In genomic region chr3:168847293-168847883, GRCh38 we compare ENCODE assay signal across 9 cellular contexts.
DNase-seq lines count a peak whose midpoint lies in the region; ATAC-seq and TF ChIP-seq lines count a peak whose summit lies in the region.
"Had no signal": no experiment of that assay in that cellular context is flagged by ENCODE, and none has a peak within 500 bp of the region (broad histone marks: within the 10 kb centered on the region; RNA-seq: fewer than 3 reads in every experiment).

No MANE protein-coding gene starts in this region.

- WGBS in IMR-90 (ENCODE audit: extremely low coverage in 2 of 2, insufficient read length in 1 of 2), 2 experiments: no CpG with 5 or more reads among the region's 7 CpGs
- 11 to 14% (median 11%) methylated on average over 7 of the region's 7 CpGs for WGBS in psoas muscle, 3 donors

- H3K27me3 ChIP-seq in IMR-90 (ENCODE audit: control insufficient read depth, insufficient read depth, low read length) (peaks cover 12% of the 10 kb centered on the region), Peyer's patch (no peaks in the 10 kb centered on the region), fibroblast of lung (ENCODE audit: control insufficient read depth, insufficient read depth, low read length) (peaks cover 14% of the 10 kb centered on the region), psoas muscle (ENCODE audit: insufficient read depth in 3 of 3, low read length in 2 of 3) (peaks cover 0 to 5% (median 0%) of the 10 kb centered on the region in 3 donors)

- H4K5ac ChIP-seq in IMR-90 (ENCODE audit: low read depth, low read length): no peak overlapping the region

- H3K4me3 ChIP-seq in IMR-90 (ENCODE audit: insufficient read depth, low read depth, low read length) (no peak overlapping the region), Peyer's patch (no peak overlapping the region), fibroblast of lung (replicated peaks in 1 of 4; ENCODE audit: control extremely low read depth in 1 of 4, insufficient read depth in 1 of 4, low read depth in 3 of 4, low read length in 4 of 4) (peak overlapping the region in 2 of 4 experiments; percentile 5 to 30), psoas muscle (no peak overlapping the region)
- H3K4me3 ChIP-seq: SK-N-MC had no signal

- peak; percentile 46 for ATAC-seq in GM19324 (IDR thresholded peaks at IDR 0.05; ENCODE audit: low FRiP score, unreplicated experiment)
- peak; percentile 81 for ATAC-seq in IMR-90 (ENCODE audit: low read depth)
- ATAC-seq in psoas muscle: no peak

- H2AK9ac ChIP-seq in IMR-90 (replicated peaks; ENCODE audit: low read depth, low read length, poor library complexity): no peak overlapping the region

- H2AFZ ChIP-seq in IMR-90 (replicated peaks; ENCODE audit: low read length, poor library complexity): no peak overlapping the region
- H2AFZ ChIP-seq in fibroblast of lung (ENCODE audit: low read length): no peak overlapping the region

- peak; percentile 90 for TF ChIP-seq RAD21 in IMR-90 (IDR thresholded peaks at IDR 0.05; ENCODE audit: low read length)

- no peaks in the 10 kb centered on the region for H3K79me2 ChIP-seq in fibroblast of lung (ENCODE audit: control insufficient read depth, insufficient read depth, low read length)

- in situ Hi-C loops in IMR-90 (cut with MboI; ENCODE audit: low sequenced_read_pairs): loop anchor here (5.0 kb wide), 2 partner anchors 335 to 635 kb away; no protein-coding TSS in a partner anchor

- H3K14ac ChIP-seq in IMR-90 (replicated peaks; ENCODE audit: low read depth, low read length): no peak overlapping the region

- intact Hi-C loops in IMR-90 (cut with micrococcal nuclease) (loop anchor here (1.0 to 5.0 kb wide), 5 partner anchors 225 to 800 kb away; no protein-coding TSS in a partner anchor), psoas muscle (cut with DNase I) (loop anchor here (2.0 to 5.0 kb wide), 3 partner anchors 335 to 640 kb away; no protein-coding TSS in a partner anchor)

- H3K18ac ChIP-seq in IMR-90 (ENCODE audit: low read depth, low read length): no peak overlapping the region

- H3K9me3 ChIP-seq in IMR-90 (ENCODE audit: control insufficient read depth, insufficient read depth, low read length) (no peaks in the 10 kb centered on the region), Peyer's patch (no peaks in the 10 kb centered on the region), fibroblast of lung (ENCODE audit: control insufficient read depth, insufficient read depth, low read depth, low read length) (no peaks in the 10 kb centered on the region), psoas muscle (no peaks in the 10 kb centered on the region)

- DNase-seq in D341Med (ENCODE audit: low spot score) (peak; percentile 41), IMR-90 (peak; percentile 57), Peyer's patch (peak in 1 of 3 donors; percentile 49), fibroblast of lung (ENCODE audit: low read depth in 2 of 2) (peak; percentile 24 to 68), psoas muscle (no peak), T-helper 1 cell (no peak), occipital lobe (lab: John Stamatoyannopoulos, UW) (no peak)

- no TSS peak for BruUV-seq in IMR-90 (replicated peaks; lab: Mats Ljungman, UMichigan)

- H2BK5ac ChIP-seq in IMR-90 (ENCODE audit: low read depth, low read length, poor library complexity, severe bottlenecking): no peak overlapping the region

- no peak overlapping the region for H2BK15ac ChIP-seq in IMR-90 (ENCODE audit: low read depth, low read length)

- POLR2A ChIA-PET in IMR-90 (lab: Charles Lee; ENCODE audit: unreplicated experiment): interaction anchor here (0.6 kb wide), 1 partner anchor 599 kb away, joined by 4 read pairs; no protein-coding TSS in a partner anchor

- H4K20me1 ChIP-seq in IMR-90 (ENCODE audit: insufficient read depth, low read length): no peaks in the 10 kb centered on the region
- H4K20me1 ChIP-seq in fibroblast of lung (ENCODE audit: control insufficient read depth, extremely low read depth, insufficient read depth, low read length): no peaks in the 10 kb centered on the region

- H3K56ac ChIP-seq in IMR-90 (ENCODE audit: extremely low read depth, insufficient read depth, low read length): no peak overlapping the region

- dilution Hi-C loops in IMR-90 (cut with HindIII; ENCODE audit: low sequenced_read_pairs, unreplicated experiment): no loop called here

- H3K27ac ChIP-seq in IMR-90 (ENCODE audit: insufficient read depth, low read length) (no peak overlapping the region), Peyer's patch (no peak overlapping the region), fibroblast of lung (ENCODE audit: insufficient read depth, low read length) (no peak overlapping the region), psoas muscle (no peak overlapping the region)
- H3K27ac ChIP-seq: SK-N-MC had no signal

- no peaks in the 10 kb centered on the region for H3K4me1 ChIP-seq in IMR-90 (ENCODE audit: control insufficient read depth, insufficient read depth, low read length)
- no peaks in the 10 kb centered on the region for H3K4me1 ChIP-seq in Peyer's patch
- no peaks in the 10 kb centered on the region for H3K4me1 ChIP-seq in fibroblast of lung (ENCODE audit: control insufficient read depth, extremely low read depth, insufficient read depth, low read length)
- no peaks in the 10 kb centered on the region for H3K4me1 ChIP-seq in psoas muscle

- no peaks in the 10 kb centered on the region for H3K9me1 ChIP-seq in IMR-90 (ENCODE audit: insufficient read depth, low read length)

- TF ChIP-seq CTCF in IMR-90 (conservative IDR thresholded peaks at IDR 0.05; ENCODE audit: low read depth, low read length): peak; percentile 85
- TF ChIP-seq CTCF in Peyer's patch (IDR thresholded peaks at IDR 0.05): peak in 4 of 6 experiments; percentile 39 to 75 (median 70)
- TF ChIP-seq CTCF in fibroblast of lung (conservative IDR thresholded peaks at IDR 0.05 in 1 of 2, IDR thresholded peaks at IDR 0.05 in 1 of 2; ENCODE audit: low read depth in 1 of 2, low read length in 2 of 2): peak; percentile 47 to 63
- peak; percentile 59 for TF ChIP-seq CTCF in psoas muscle (IDR thresholded peaks at IDR 0.05)

- no peak overlapping the region for H4K91ac ChIP-seq in IMR-90 (ENCODE audit: insufficient read depth, low read depth, low read length)

- H4K8ac ChIP-seq in IMR-90 (ENCODE audit: low read depth in 2 of 2, low read length in 2 of 2): no peak overlapping the region

- H3K4ac ChIP-seq in IMR-90 (ENCODE audit: low read depth, low read length): no peak overlapping the region

- CTCF ChIA-PET in IMR-90 (lab: Yijun Ruan, JAX): interaction anchor here (0.6 to 2.6 kb wide), 34 partner anchors 8 to 728 kb away, joined by 3 to 30 read pairs (median 4); no protein-coding TSS in a partner anchor

- no peak overlapping the region for H3K9ac ChIP-seq in IMR-90 (ENCODE audit: low read depth, low read length)
- H3K9ac ChIP-seq in fibroblast of lung (ENCODE audit: insufficient read depth, low read length): no peak overlapping the region

- H3K36me3 ChIP-seq in IMR-90 (ENCODE audit: control insufficient read depth, insufficient read depth, low read length): no peaks in the 10 kb centered on the region
- no peaks in the 10 kb centered on the region for H3K36me3 ChIP-seq in Peyer's patch
- no peaks in the 10 kb centered on the region for H3K36me3 ChIP-seq in fibroblast of lung (ENCODE audit: control insufficient read depth, insufficient read depth, low read length)
- no peaks in the 10 kb centered on the region for H3K36me3 ChIP-seq in psoas muscle (ENCODE audit: insufficient read depth in 1 of 2, low read depth in 1 of 2)

- H3K23ac ChIP-seq in IMR-90 (ENCODE audit: low read depth, low read length): no peak overlapping the region

- H2BK120ac ChIP-seq in IMR-90 (ENCODE audit: low read depth, low read length): no peak overlapping the region

- TF ChIP-seq POLR2A in IMR-90 (IDR thresholded peaks at IDR 0.05; ENCODE audit: low read depth, low read length) (no peak), Peyer's patch (IDR thresholded peaks at IDR 0.05) (no peak)

- no peak overlapping the region for H2BK20ac ChIP-seq in IMR-90 (ENCODE audit: low read depth, low read length)

- no peaks in the 10 kb centered on the region for H3K79me1 ChIP-seq in IMR-90 (ENCODE audit: low read depth in 1 of 2, low read length in 2 of 2)

- H2AK5ac ChIP-seq in IMR-90 (ENCODE audit: low read depth, low read length): no peak overlapping the region

- H3K4me2 ChIP-seq in IMR-90 (ENCODE audit: low read depth, low read length): peak overlapping the region; percentile 86
- H3K4me2 ChIP-seq in fibroblast of lung (ENCODE audit: extremely low read depth, insufficient read depth, low read length): peak overlapping the region; percentile 2

TF ChIP-seq in IMR-90, 13 proteins besides CTCF, POLR2A, EP300 and RAD21:
- TF ChIP-seq MAFK (IDR thresholded peaks at IDR 0.05; ENCODE audit: low read depth, low read length) (peak; percentile 53; the same call in 1 of the 2 replicates), SMC3 (IDR thresholded peaks at IDR 0.05; ENCODE audit: low read depth, low read length) (peak; percentile 89), RFX5 (IDR thresholded peaks at IDR 0.05; ENCODE audit: low read depth, low read length) (no peak)

Comparison
In these comparisons a context has a peak if more than half of its experiments do, and no peak if none do; other contexts are left out.
1. DNase-seq: peak in D341Med (single experiment), IMR-90 (single experiment) and fibroblast of lung (2 of 2); none in psoas muscle (0 of 2), T-helper 1 cell (0 of 5) and occipital lobe (single experiment).
2. ATAC-seq: peak in GM19324 (single experiment) and IMR-90 (single experiment); none in psoas muscle (0 of 4).
3. Peak in every context shown above with its lines, with median percentiles within 50 percentile points of each other: CTCF ChIP-seq.